Comparison of ENCODE assay signal across 1 cellular context in the genomic region with DNA sequence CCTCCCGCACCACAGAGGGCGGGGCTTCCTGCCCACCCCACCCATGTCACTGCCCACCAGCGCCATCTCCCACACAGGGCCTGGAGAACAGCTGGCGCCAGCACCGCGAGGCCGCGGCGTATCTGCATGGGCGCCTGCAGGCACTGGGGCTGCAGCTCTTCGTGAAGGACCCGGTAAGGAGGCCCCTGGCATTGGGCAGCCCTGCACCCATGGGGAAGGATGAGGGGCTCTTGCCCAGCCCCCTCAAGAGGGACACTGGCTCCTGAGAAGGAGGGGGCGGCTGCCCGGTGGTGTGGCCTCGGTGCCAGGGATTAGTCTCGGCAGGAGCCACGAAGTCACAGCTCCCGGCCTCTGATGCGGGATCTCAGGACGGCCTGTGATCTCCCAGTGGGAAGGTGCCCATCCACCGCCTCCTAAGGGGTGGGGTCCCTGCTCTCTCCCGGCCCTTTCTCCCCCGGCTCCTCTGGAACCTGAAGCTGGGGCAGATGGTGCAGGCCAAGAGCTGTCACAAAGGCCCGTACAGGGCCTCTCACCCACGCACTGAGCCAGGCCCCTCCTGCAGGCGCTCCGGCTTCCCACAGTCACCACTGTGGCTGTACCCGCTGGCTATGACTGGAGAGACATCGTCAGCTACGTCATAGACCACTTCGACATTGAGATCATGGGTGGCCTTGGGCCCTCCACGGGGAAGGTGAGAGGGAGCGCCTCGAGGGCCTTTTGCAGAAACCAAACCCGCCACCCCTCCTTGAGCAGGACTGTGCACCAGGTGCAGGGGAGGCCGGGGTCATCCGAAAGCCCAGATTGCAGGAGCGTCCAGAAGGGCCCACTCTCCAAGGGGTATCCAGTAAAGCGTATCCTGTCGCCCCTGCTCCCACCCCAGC.
TF ChIP-seq lines count a peak whose summit lies in the region.

No MANE protein-coding gene starts in this region.

TF ChIP-seq in GM23338, 12 proteins besides CTCF, POLR2A, EP300 and RAD21 (continued from another document):
- TF ChIP-seq, protein P1, sequence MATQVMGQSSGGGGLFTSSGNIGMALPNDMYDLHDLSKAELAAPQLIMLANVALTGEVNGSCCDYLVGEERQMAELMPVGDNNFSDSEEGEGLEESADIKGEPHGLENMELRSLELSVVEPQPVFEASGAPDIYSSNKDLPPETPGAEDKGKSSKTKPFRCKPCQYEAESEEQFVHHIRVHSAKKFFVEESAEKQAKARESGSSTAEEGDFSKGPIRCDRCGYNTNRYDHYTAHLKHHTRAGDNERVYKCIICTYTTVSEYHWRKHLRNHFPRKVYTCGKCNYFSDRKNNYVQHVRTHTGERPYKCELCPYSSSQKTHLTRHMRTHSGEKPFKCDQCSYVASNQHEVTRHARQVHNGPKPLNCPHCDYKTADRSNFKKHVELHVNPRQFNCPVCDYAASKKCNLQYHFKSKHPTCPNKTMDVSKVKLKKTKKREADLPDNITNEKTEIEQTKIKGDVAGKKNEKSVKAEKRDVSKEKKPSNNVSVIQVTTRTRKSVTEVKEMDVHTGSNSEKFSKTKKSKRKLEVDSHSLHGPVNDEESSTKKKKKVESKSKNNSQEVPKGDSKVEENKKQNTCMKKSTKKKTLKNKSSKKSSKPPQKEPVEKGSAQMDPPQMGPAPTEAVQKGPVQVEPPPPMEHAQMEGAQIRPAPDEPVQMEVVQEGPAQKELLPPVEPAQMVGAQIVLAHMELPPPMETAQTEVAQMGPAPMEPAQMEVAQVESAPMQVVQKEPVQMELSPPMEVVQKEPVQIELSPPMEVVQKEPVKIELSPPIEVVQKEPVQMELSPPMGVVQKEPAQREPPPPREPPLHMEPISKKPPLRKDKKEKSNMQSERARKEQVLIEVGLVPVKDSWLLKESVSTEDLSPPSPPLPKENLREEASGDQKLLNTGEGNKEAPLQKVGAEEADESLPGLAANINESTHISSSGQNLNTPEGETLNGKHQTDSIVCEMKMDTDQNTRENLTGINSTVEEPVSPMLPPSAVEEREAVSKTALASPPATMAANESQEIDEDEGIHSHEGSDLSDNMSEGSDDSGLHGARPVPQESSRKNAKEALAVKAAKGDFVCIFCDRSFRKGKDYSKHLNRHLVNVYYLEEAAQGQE (IDR thresholded peaks at IDR 0.05; ENCODE audit: unreplicated experiment): no peak
- TF ChIP-seq ZNF331 (CRISPR knock-in tag; IDR thresholded peaks at IDR 0.05; ENCODE audit: low read depth) (no peak), EZH2phosphoT487 (IDR thresholded peaks at IDR 0.05; ENCODE audit: unreplicated experiment) (no peak), ZNF114 (CRISPR knock-in tag; IDR thresholded peaks at IDR 0.05) (no peak), POLR2AphosphoS5 (IDR thresholded peaks at IDR 0.05; ENCODE audit: low read depth) (no peak), CREB1 (CRISPR knock-in tag; IDR thresholded peaks at IDR 0.05; ENCODE audit: low read depth) (no peak), JUNB (IDR thresholded peaks at IDR 0.05; ENCODE audit: unreplicated experiment) (no peak), STAT1 (IDR thresholded peaks at IDR 0.05; ENCODE audit: unreplicated experiment) (no peak), NANOG (IDR thresholded peaks at IDR 0.05; ENCODE audit: borderline replicate concordance) (no peak)
- TF ChIP-seq, protein P2, sequence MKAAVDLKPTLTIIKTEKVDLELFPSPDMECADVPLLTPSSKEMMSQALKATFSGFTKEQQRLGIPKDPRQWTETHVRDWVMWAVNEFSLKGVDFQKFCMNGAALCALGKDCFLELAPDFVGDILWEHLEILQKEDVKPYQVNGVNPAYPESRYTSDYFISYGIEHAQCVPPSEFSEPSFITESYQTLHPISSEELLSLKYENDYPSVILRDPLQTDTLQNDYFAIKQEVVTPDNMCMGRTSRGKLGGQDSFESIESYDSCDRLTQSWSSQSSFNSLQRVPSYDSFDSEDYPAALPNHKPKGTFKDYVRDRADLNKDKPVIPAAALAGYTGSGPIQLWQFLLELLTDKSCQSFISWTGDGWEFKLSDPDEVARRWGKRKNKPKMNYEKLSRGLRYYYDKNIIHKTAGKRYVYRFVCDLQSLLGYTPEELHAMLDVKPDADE (IDR thresholded peaks at IDR 0.05): no peak
- TF ChIP-seq, protein P3, sequence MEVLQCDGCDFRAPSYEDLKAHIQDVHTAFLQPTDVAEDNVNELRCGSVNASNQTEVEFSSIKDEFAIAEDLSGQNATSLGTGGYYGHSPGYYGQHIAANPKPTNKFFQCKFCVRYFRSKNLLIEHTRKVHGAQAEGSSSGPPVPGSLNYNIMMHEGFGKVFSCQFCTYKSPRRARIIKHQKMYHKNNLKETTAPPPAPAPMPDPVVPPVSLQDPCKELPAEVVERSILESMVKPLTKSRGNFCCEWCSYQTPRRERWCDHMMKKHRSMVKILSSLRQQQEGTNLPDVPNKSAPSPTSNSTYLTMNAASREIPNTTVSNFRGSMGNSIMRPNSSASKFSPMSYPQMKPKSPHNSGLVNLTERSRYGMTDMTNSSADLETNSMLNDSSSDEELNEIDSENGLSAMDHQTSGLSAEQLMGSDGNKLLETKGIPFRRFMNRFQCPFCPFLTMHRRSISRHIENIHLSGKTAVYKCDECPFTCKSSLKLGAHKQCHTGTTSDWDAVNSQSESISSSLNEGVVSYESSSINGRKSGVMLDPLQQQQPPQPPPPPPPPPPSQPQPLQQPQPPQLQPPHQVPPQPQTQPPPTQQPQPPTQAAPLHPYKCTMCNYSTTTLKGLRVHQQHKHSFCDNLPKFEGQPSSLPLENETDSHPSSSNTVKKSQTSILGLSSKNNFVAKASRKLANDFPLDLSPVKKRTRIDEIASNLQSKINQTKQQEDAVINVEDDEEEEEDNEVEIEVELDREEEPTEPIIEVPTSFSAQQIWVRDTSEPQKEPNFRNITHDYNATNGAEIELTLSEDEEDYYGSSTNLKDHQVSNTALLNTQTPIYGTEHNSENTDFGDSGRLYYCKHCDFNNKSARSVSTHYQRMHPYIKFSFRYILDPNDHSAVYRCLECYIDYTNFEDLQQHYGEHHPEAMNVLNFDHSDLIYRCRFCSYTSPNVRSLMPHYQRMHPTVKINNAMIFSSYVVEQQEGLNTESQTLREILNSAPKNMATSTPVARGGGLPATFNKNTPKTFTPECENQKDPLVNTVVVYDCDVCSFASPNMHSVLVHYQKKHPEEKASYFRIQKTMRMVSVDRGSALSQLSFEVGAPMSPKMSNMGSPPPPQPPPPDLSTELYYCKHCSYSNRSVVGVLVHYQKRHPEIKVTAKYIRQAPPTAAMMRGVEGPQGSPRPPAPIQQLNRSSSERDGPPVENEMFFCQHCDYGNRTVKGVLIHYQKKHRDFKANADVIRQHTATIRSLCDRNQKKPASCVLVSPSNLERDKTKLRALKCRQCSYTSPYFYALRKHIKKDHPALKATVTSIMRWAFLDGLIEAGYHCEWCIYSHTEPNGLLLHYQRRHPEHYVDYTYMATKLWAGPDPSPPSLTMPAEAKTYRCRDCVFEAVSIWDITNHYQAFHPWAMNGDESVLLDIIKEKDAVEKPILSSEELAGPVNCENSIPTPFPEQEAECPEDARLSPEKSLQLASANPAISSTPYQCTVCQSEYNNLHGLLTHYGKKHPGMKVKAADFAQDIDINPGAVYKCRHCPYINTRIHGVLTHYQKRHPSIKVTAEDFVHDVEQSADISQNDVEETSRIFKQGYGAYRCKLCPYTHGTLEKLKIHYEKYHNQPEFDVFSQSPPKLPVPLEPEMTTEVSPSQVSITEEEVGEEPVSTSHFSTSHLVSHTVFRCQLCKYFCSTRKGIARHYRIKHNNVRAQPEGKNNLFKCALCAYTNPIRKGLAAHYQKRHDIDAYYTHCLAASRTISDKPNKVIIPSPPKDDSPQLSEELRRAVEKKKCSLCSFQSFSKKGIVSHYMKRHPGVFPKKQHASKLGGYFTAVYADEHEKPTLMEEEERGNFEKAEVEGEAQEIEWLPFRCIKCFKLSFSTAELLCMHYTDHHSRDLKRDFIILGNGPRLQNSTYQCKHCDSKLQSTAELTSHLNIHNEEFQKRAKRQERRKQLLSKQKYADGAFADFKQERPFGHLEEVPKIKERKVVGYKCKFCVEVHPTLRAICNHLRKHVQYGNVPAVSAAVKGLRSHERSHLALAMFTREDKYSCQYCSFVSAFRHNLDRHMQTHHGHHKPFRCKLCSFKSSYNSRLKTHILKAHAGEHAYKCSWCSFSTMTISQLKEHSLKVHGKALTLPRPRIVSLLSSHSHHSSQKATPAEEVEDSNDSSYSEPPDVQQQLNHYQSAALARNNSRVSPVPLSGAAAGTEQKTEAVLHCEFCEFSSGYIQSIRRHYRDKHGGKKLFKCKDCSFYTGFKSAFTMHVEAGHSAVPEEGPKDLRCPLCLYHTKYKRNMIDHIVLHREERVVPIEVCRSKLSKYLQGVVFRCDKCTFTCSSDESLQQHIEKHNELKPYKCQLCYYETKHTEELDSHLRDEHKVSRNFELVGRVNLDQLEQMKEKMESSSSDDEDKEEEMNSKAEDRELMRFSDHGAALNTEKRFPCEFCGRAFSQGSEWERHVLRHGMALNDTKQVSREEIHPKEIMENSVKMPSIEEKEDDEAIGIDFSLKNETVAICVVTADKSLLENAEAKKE (CRISPR knock-in tag; IDR thresholded peaks at IDR 0.05): no peak
